In the genomic region with DNA sequence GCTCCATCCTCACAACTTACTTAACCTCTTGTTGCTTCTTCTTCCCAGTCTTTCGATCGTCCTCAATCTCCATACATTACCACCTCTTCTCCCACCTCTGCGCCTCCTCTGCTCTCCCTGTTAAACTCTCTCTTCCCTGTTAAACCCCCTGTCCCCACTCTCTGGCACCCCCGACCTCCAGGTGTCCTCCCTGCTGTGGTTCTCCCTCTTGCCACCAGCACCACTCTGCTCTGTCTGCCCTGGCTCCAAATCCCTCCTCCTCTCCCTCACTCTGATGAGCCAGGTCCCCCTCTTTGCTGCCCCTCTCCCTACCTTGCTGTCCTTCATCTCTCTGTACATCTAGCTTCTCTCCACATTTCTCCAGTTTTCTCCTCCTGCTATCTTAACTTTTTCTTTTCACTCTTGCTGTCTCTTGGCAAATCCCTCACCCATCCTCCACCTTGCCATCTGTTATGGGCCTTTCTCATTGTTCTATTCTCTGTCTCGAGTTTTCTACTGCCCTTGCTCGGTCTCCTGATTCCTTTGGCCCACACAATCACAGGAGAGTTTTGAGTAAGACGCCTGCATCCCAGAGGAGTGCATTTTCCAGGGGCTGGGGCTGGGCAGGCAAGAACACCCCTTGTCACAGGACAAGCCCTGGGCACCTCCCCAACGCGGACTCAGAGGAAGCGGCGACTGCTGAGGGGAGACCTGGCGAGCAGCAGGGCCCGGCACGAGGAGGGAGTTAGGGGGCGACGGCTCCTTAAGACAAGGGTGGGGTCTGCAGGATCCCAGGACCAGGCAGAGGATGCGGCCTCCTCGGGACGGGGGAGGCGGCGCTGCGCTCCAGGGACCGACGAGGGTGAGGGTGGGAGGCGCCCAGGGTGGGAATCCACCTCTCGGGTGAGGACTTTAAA, we compare ENCODE assay signal across 8 cellular contexts. TPM values are rescaled to one million over a fixed set of nuclear protein-coding genes. Genes with fewer than 3 reads are reported as not detected.
DNase-seq lines count a peak whose midpoint lies in the region; ATAC-seq and TF ChIP-seq lines count a peak whose summit lies in the region.

No MANE protein-coding gene starts in this region.

- peaks cover 3 to 12% of the 10 kb centered on the region in 2 donors for H3K27me3 Mint-ChIP-seq in natural killer cell treated with Interleukin-12 subunit alpha and Interleukin-12 subunit beta and Interleukin-15 and Interleukin-18, amount 100 ng/mL, for 72 hours

- CTCF ChIA-PET in BJ (lab: Yijun Ruan, JAX): no interaction called here

- H3K4me3 Mint-ChIP-seq in natural killer cell treated with Interleukin-12 subunit alpha and Interleukin-12 subunit beta and Interleukin-15 and Interleukin-18, amount 100 ng/mL, for 72 hours: peak overlapping the region; percentile 22

- H3K27ac ChIP-seq in esophagus muscularis mucosa (replicated peaks in 1 of 4): peak overlapping the region; percentile 72 to 83 (median 74)

- H3K4me3 ChIP-seq in BJ (ENCODE audit: low read depth, low read length): peak overlapping the region; percentile 53
- peak overlapping the region; percentile 55 to 59 (median 58) for H3K4me3 ChIP-seq in esophagus muscularis mucosa

- H3K36me3 Mint-ChIP-seq in natural killer cell treated with Interleukin-12 subunit alpha and Interleukin-12 subunit beta and Interleukin-15 and Interleukin-18, amount 100 ng/mL, for 72 hours: peaks cover 15% of the 10 kb centered on the region

- no peak for TF ChIP-seq CTCF in BJ (IDR thresholded peaks at IDR 0.05; ENCODE audit: insufficient read depth, low read depth, low read length)
- no peak for TF ChIP-seq CTCF in esophagus muscularis mucosa (IDR thresholded peaks at IDR 0.05)

- peaks cover 9 to 14% of the 10 kb centered on the region in 2 donors for H3K4me1 Mint-ChIP-seq in natural killer cell treated with Interleukin-12 subunit alpha and Interleukin-12 subunit beta and Interleukin-15 and Interleukin-18, amount 100 ng/mL, for 72 hours (ENCODE audit: low read depth in 2 of 2)

- intact Hi-C loops in esophagus muscularis mucosa (cut with DNase I): loop anchor here (2.0 kb wide), 1 partner anchor 30 kb away; a partner anchor contains a TSS

- DNase-seq in BJ (ENCODE audit: low read depth) (no peak), RKO (ENCODE audit: low spot score) (peak; percentile 17), esophagus muscularis mucosa (ENCODE audit: extremely low spot score) (no peak), NCI-H128 (lab: John Stamatoyannopoulos, UW; ENCODE audit: unreplicated experiment) (no peak), glomerular visceral epithelial cell (ENCODE audit: extremely low spot score) (no peak)
- DNase-seq in natural killer cell treated with Interleukin-12 subunit alpha and Interleukin-12 subunit beta and Interleukin-15 and Interleukin-18, amount 100 ng/mL, for 72 hours (ENCODE audit: low spot score): no peak

- peaks cover 0 to 2% (median 0%) of the 10 kb centered on the region in 4 donors for H3K9me3 ChIP-seq in esophagus muscularis mucosa

- peaks cover 3% of the 10 kb centered on the region for H3K9me3 Mint-ChIP-seq in natural killer cell treated with Interleukin-12 subunit alpha and Interleukin-12 subunit beta and Interleukin-15 and Interleukin-18, amount 100 ng/mL, for 72 hours

- POLR2A ChIA-PET in BJ (lab: Charles Lee): no interaction called here

- peaks cover 11 to 30% (median 25%) of the 10 kb centered on the region in 4 donors for H3K4me1 ChIP-seq in esophagus muscularis mucosa

- no peak for ATAC-seq in natural killer cell treated with Interleukin-12 subunit alpha and Interleukin-12 subunit beta and Interleukin-15 and Interleukin-18, amount 100 ng/mL, for 72 hours
- ATAC-seq in HG03025 (IDR thresholded peaks at IDR 0.05; ENCODE audit: low FRiP score, unreplicated experiment) (no peak), GM21528 (IDR thresholded peaks at IDR 0.05; ENCODE audit: low FRiP score, unreplicated experiment) (no peak)

- TF ChIP-seq EP300 in esophagus muscularis mucosa (IDR thresholded peaks at IDR 0.05): no peak

- H3K27ac Mint-ChIP-seq in natural killer cell treated with Interleukin-12 subunit alpha and Interleukin-12 subunit beta and Interleukin-15 and Interleukin-18, amount 100 ng/mL, for 72 hours: no peak overlapping the region

- no peaks in the 10 kb centered on the region for H3K36me3 ChIP-seq in BJ (ENCODE audit: control insufficient read depth, insufficient read depth, low read length)
- peaks cover 0 to 21% (median 7%) of the 10 kb centered on the region in 4 donors for H3K36me3 ChIP-seq in esophagus muscularis mucosa

- no peak for TF ChIP-seq POLR2A in esophagus muscularis mucosa (IDR thresholded peaks at IDR 0.05; ENCODE audit: low read depth)

- H3K27me3 ChIP-seq in BJ (ENCODE audit: control insufficient read depth, insufficient read depth, low read length) (no peaks in the 10 kb centered on the region), esophagus muscularis mucosa (no peaks in the 10 kb centered on the region)

- WGBS in esophagus muscularis mucosa: 18% methylated on average over 20 of the region's 26 CpGs

RNA-seq across cellular contexts. Expression of a gene that starts 21.4 kb away (rescaled TPM):
- not detected in 2 replicates for polyA plus RNA-seq in BJ (2011; rRNA removed)
- polyA minus RNA-seq in BJ (2011; rRNA and poly(A)+ RNA removed): not detected in 2 replicates
- total RNA-seq in esophagus muscularis mucosa: not detected
- not detected for total RNA-seq in natural killer cell treated with Interleukin-12 subunit alpha and Interleukin-12 subunit beta and Interleukin-15 and Interleukin-18, amount 100 ng/mL, for 72 hours

RNA-seq across cellular contexts. Expression of a gene that starts 29.7 kb away (rescaled TPM):
- polyA plus RNA-seq in BJ (2011; rRNA removed): 1.9 and 3.0 TPM in 2 replicates
- 2.5 and 3.0 TPM in 2 replicates for polyA minus RNA-seq in BJ (2011; rRNA and poly(A)+ RNA removed)
- 10 to 100 TPM in 1 of 4 donors, 1 to 10 TPM in 3; 4.0 to 12.9 (median 6.0) TPM for total RNA-seq in esophagus muscularis mucosa
- 10 to 100 TPM in 1 of 2 donors, 1 to 10 TPM in 1; 8.7 to 11.8 TPM for total RNA-seq in natural killer cell treated with Interleukin-12 subunit alpha and Interleukin-12 subunit beta and Interleukin-15 and Interleukin-18, amount 100 ng/mL, for 72 hours

RNA-seq across cellular contexts. Expression of a gene that starts 52.2 kb away (rescaled TPM):
- not detected in 2 replicates for polyA plus RNA-seq in BJ (2011; rRNA removed)
- polyA minus RNA-seq in BJ (2011; rRNA and poly(A)+ RNA removed): not detected in 2 replicates
- not detected for total RNA-seq in esophagus muscularis mucosa
- not detected for total RNA-seq in natural killer cell treated with Interleukin-12 subunit alpha and Interleukin-12 subunit beta and Interleukin-15 and Interleukin-18, amount 100 ng/mL, for 72 hours
